16 cellular contexts compared by ENCODE assay signal in genomic region chr6:121441477-121441876, GRCh38. TPM values are rescaled to one million over a fixed set of nuclear protein-coding genes. Genes with fewer than 3 reads are reported as not detected.
DNase-seq lines count a peak whose midpoint lies in the region; ATAC-seq and TF ChIP-seq lines count a peak whose summit lies in the region.
"Had no signal": no experiment of that assay in that cellular context is flagged by ENCODE, and none has a peak within 500 bp of the region (broad histone marks: within the 10 kb centered on the region; RNA-seq: fewer than 3 reads in every experiment).

No MANE protein-coding gene starts in this region.

- CTCF ChIA-PET in HEK293 (lab: Yijun Ruan, JAX), result no interaction called here

- H3K4me1 ChIP-seq in HEK293 (ENCODE audit: control insufficient read depth, insufficient read depth, low read length) (peaks cover 3% of the 10 kb centered on the region; the same call in 1 of the 2 replicates), thoracic aorta (ENCODE audit: control insufficient read depth in 1 of 2, low read depth in 2 of 2) (peaks cover 14 to 59% of the 10 kb centered on the region in 2 donors)

- peak overlapping the region in 4 of 5 experiments; percentile 6 to 67 (median 25) for H3K4me3 Mint-ChIP-seq in brain
- H3K4me3 Mint-ChIP-seq: activated naive CD4-positive, alpha-beta T cell treated with anti-CD3 and anti-CD28 coated beads, Interleukin-2, amount 10 ng/mL, durations not matched to agents 7 days and 5 days; memory B cell; T-helper 17 cell had no signal

- no peak overlapping the region for H3K4me3 ChIP-seq in HEK293 (ENCODE audit: low read depth, low read length)
- H3K4me3 ChIP-seq in iPS-18c (ENCODE audit: insufficient read depth, low read depth, low read length), result peak overlapping the region; percentile 21; the same call in 1 of the 2 replicates
- H3K4me3 ChIP-seq in thoracic aorta, result peak overlapping the region; percentile 90

- ATAC-seq in thoracic aorta (ENCODE audit: insufficient number of reproducible peaks, low FRiP score, low read depth) (no peak), HG03039 (IDR thresholded peaks at IDR 0.05; ENCODE audit: unreplicated experiment) (no peak)
- ATAC-seq: T-helper 17 cell had no signal

- H3K27ac ChIP-seq in HEK293 (ENCODE audit: extremely low read depth, low read depth, low read length), result no peak overlapping the region
- peak overlapping the region; percentile 47 to 99 for H3K27ac ChIP-seq in thoracic aorta

- H3K9me3 Mint-ChIP-seq in brain, result peaks cover 0 to 3% (median 0%) of the 10 kb centered on the region in 5 experiments
- H3K9me3 Mint-ChIP-seq: activated naive CD4-positive, alpha-beta T cell treated with anti-CD3 and anti-CD28 coated beads, Interleukin-2, amount 10 ng/mL, durations not matched to agents 7 days and 5 days; memory B cell had no signal

- DNase-seq in thoracic aorta (ENCODE audit: low spot score) (no peak), occipital lobe (lab: John Stamatoyannopoulos, UW) (no peak), NCI-H526 (lab: John Stamatoyannopoulos, UW) (no peak)
- DNase-seq: activated CD4-positive, alpha-beta T cell treated with anti-CD3 and anti-CD28 coated beads for 1 hour; activated CD8-positive, alpha-beta memory T cell treated with anti-CD3 and anti-CD28 coated beads, Interleukin-2, amount 50 U/mL, for 48 hours; activated naive CD4-positive, alpha-beta T cell treated with anti-CD3 and anti-CD28 coated beads, Interleukin-2, amount 10 ng/mL, durations not matched to agents 7 days and 5 days; caudate nucleus; NCI-H1930; NCI-H748 treated with DMSO at 0.1 percent for 48 hours; nucleus accumbens; T-helper 17 cell had no signal

- H3K27ac Mint-ChIP-seq in brain, result peak overlapping the region in 4 of 5 experiments; percentile 6 to 35 (median 24)
- H3K27ac Mint-ChIP-seq: activated naive CD4-positive, alpha-beta T cell treated with anti-CD3 and anti-CD28 coated beads, Interleukin-2, amount 10 ng/mL, durations not matched to agents 7 days and 5 days; memory B cell; T-helper 17 cell had no signal

- H3K27me3 ChIP-seq in thoracic aorta (replicated peaks; ENCODE audit: insufficient read depth), result no peaks in the 10 kb centered on the region

- peaks cover 11% of the 10 kb centered on the region for H3K36me3 Mint-ChIP-seq in brain
- H3K36me3 Mint-ChIP-seq: memory B cell had no signal

- H3K9me3 ChIP-seq in HEK293 (ENCODE audit: control insufficient read depth, insufficient read depth, low read depth, low read length) (no peaks in the 10 kb centered on the region), iPS-18c (ENCODE audit: control insufficient read depth, insufficient read depth, low read length) (no peaks in the 10 kb centered on the region), thoracic aorta (no peaks in the 10 kb centered on the region)

- POLR2A ChIA-PET in HEK293 (lab: Yijun Ruan, JAX), result no interaction called here

- peaks cover 18% of the 10 kb centered on the region for H3K27me3 Mint-ChIP-seq in brain

- H3K36me3 ChIP-seq in HEK293 (ENCODE audit: control insufficient read depth in 2 of 2, insufficient read depth in 1 of 2, low read length in 2 of 2) (peaks cover 0 to 3% of the 10 kb centered on the region in 2 experiments; a peak in 2 of 3 replicates), thoracic aorta (peaks cover 5% of the 10 kb centered on the region)

- no peak for TF ChIP-seq CTCF in HEK293 (tag by site-specific recombination; IDR thresholded peaks at IDR 0.05)
- no peak for TF ChIP-seq CTCF in brain (conservative IDR thresholded peaks at IDR 0.05)
- no peak for TF ChIP-seq CTCF in thoracic aorta (IDR thresholded peaks at IDR 0.05)

- H3K4me1 Mint-ChIP-seq in brain, result peaks cover 74% of the 10 kb centered on the region

TF ChIP-seq in HEK293, 187 proteins besides CTCF, POLR2A, EP300 and RAD21:
- peak; percentile 85 for TF ChIP-seq SCRT2 (tag by site-specific recombination; IDR thresholded peaks at IDR 0.05)
- TF ChIP-seq ZBTB44 (tag by site-specific recombination; IDR thresholded peaks at IDR 0.05), result no peak

RNA-seq across cellular contexts. Expression of gene GJA1, which starts 6.0 kb away (rescaled TPM):
- polyA plus RNA-seq in brain (ENCODE audit: insufficient read depth, low read depth, low replicate concordance), result 65.4 TPM
- total RNA-seq in thoracic aorta, result 100 to 1,000 TPM; 199 to 281 TPM
- total RNA-seq in occipital lobe, result 87.7 TPM
